In genomic region chr17:65533056-65533745, GRCh38 we compare ENCODE assay signal across 1 cellular context.
TF ChIP-seq lines count a peak whose summit lies in the region.

No MANE protein-coding gene starts in this region.

TF ChIP-seq in H1, 55 proteins besides CTCF, POLR2A, EP300 and RAD21:
- TF ChIP-seq SIRT6 (IDR thresholded peaks at IDR 0.05; ENCODE audit: low read length) (no peak), RBBP5 (IDR thresholded peaks at IDR 0.05; ENCODE audit: borderline replicate concordance, low read depth, low read length) (no peak), ASH2L (IDR thresholded peaks at IDR 0.05; ENCODE audit: low read length) (no peak), HDAC6 (IDR thresholded peaks at IDR 0.05; ENCODE audit: low read depth, low read length) (no peak), SAP30 (IDR thresholded peaks at IDR 0.05; ENCODE audit: insufficient read depth, insufficient replicate concordance, low read length) (no peak), TAF1 (IDR thresholded peaks at IDR 0.05; ENCODE audit: low read depth, low read length) (no peak), SP1 (IDR thresholded peaks at IDR 0.05; ENCODE audit: low read depth, low read length) (no peak), EGR1 (IDR thresholded peaks at IDR 0.05; ENCODE audit: borderline replicate concordance, low read depth, low read length) (no peak), KDM5A (IDR thresholded peaks at IDR 0.05; ENCODE audit: low read length) (no peak), CTBP2 (IDR thresholded peaks at IDR 0.05; ENCODE audit: borderline replicate concordance, insufficient read depth, insufficient read length, low read length) (no peak), RFX5 (IDR thresholded peaks at IDR 0.05; ENCODE audit: borderline replicate concordance, low read depth, low read length) (no peak)
